Comparison of ENCODE assay signal across 15 cellular contexts in the genomic region with DNA sequence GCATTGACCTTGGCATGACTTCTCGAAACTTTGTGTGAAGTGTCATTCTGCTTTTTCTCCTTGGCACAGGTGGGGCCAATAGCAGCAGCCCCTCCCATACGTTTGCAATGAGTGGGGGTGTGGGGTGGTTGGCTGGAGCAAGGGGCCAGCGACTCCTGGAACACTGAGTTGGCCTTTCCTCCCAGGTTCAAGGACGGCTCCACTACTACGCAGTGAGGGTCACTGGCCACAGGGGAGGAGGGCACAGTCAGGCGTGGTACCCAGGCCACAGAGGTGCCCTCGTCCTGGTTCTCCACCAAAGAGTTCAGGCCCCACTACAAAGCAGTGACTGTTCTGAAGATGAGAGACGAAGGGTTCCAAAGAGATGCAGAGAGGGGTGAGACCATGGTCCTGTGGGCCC.
DNase-seq lines count a peak whose midpoint lies in the region; ATAC-seq and TF ChIP-seq lines count a peak whose summit lies in the region.
"Had no signal": no experiment of that assay in that cellular context is flagged by ENCODE, and none has a peak within 500 bp of the region (broad histone marks: within the 10 kb centered on the region; RNA-seq: fewer than 3 reads in every experiment).

No MANE protein-coding gene starts in this region.

- no peak overlapping the region for H3K4me3 Mint-ChIP-seq in CD14-positive monocyte
- H3K4me3 Mint-ChIP-seq: B cell; CD4-positive, alpha-beta memory T cell; HFFc6 had no signal

- intact Hi-C loops in cardiac septum (cut with DNase I) (no loop called here), Right ventricle myocardium superior (cut with DNase I) (no loop called here), CD14-positive monocyte (cut with micrococcal nuclease) (no loop called here), posterior vena cava (cut with DNase I) (no loop called here)

- no peak overlapping the region for H3K27ac Mint-ChIP-seq in CD14-positive monocyte
- H3K27ac Mint-ChIP-seq: B cell; CD4-positive, alpha-beta memory T cell; HFFc6 had no signal

- peaks cover 4 to 5% (median 5%) of the 10 kb centered on the region in 3 donors for H3K27me3 Mint-ChIP-seq in CD14-positive monocyte (ENCODE audit: low read depth in 3 of 3)
- H3K27me3 Mint-ChIP-seq: B cell had no signal

- no peaks in the 10 kb centered on the region for H3K4me1 Mint-ChIP-seq in CD14-positive monocyte
- H3K4me1 Mint-ChIP-seq: B cell; CD4-positive, alpha-beta memory T cell had no signal

- H3K36me3 Mint-ChIP-seq in CD14-positive monocyte = no peaks in the 10 kb centered on the region
- H3K36me3 Mint-ChIP-seq: CD4-positive, alpha-beta memory T cell had no signal

- no peak for ATAC-seq in Right ventricle myocardium superior (ENCODE audit: poor library complexity)
- no peak for ATAC-seq in left lobe of liver
- ATAC-seq: HCT116 had no signal

- DNase-seq in cardiac septum (ENCODE audit: low spot score) = peak; percentile 67
- DNase-seq in Right ventricle myocardium superior = no peak
- peak; percentile 22 for DNase-seq in CD14-positive monocyte (ENCODE audit: low spot score)
- DNase-seq in posterior vena cava (ENCODE audit: low spot score) = peak; percentile 49
- DNase-seq in NCI-H2029 treated with DMSO at 0.1 percent for 48 hours (lab: John Stamatoyannopoulos, UW) = no peak
- DNase-seq in left lobe of liver (ENCODE audit: low spot score) = no peak
- DNase-seq in NCI-H187 (lab: John Stamatoyannopoulos, UW) = no peak
- DNase-seq: CD4-positive, alpha-beta memory T cell; DMS153; DMS79; GDM1; GOT3; HFFc6 had no signal

- TF ChIP-seq CTCF in CD14-positive monocyte (IDR thresholded peaks at IDR 0.05) = no peak

- H3K9me3 Mint-ChIP-seq in CD14-positive monocyte = peaks cover 0 to 6% (median 2%) of the 10 kb centered on the region in 7 donors

Comparison
In these comparisons a context has a peak if more than half of its experiments do, and no peak if none do; other contexts are left out.
1. DNase-seq: peak in cardiac septum (single experiment), CD14-positive monocyte (single experiment) and posterior vena cava (single experiment); none in Right ventricle myocardium superior (single experiment), NCI-H2029 treated with DMSO at 0.1 percent for 48 hours (single experiment), left lobe of liver (single experiment) and NCI-H187 (0 of 2).